Comparison of ENCODE assay signal across 27 cellular contexts in genomic region chr2:239539776-239540100, GRCh38.
"Had no signal": no experiment of that assay in that cellular context is flagged by ENCODE, and none has a peak within 500 bp of the region (broad histone marks: within the 10 kb centered on the region; RNA-seq: fewer than 3 reads in every experiment).

No MANE protein-coding gene starts in this region.

- DNase-seq: dermis blood vessel endothelial cell; effector memory CD4-positive, alpha-beta T cell; foreskin keratinocyte; hypothalamus; immature natural killer cell; islet precursor cell; mesenchymal stem cell; naive B cell; nephron progenitor cell; nucleus accumbens; retina; stimulated activated CD4-positive, alpha-beta T cell treated with anti-CD3 and anti-CD28 coated beads, Interleukin-15, amount 100 ng/mL, for 24 hours; stimulated activated CD4-positive, alpha-beta T cell treated with anti-CD3 and anti-CD28 coated beads, Interleukin-2, amount 100 ng/mL, for 48 hours; stimulated activated naive B cell treated with anti-CD40 and anti-IgM and Interleukin-4, amounts not matched to agents 10 μg/mL and 1 μg/mL and 100 μg/mL, for 72 hours; upper lobe of left lung; uterus had no signal

- H3K4me3 ChIP-seq: coronary artery, esophagus muscularis mucosa, heart right ventricle, mucosa of descending colon, right lobe of liver, thoracic aorta, tibial nerve, upper lobe of left lung, uterus had no signal

- FAIRE-seq: endothelial cell of umbilical vein had no signal

- H3K9me3 ChIP-seq: mucosa of descending colon, right lobe of liver, thoracic aorta, uterus had no signal

- H3K9me3 Mint-ChIP-seq: central memory CD8-positive, alpha-beta T cell; immature natural killer cell; stimulated activated naive CD8-positive, alpha-beta T cell treated with anti-CD3 and anti-CD28 coated beads, Interleukin-15, Interleukin-2, amounts not matched to agents 100 ng/mL and 50 ng/mL, for 24 hours had no signal

- H3K36me3 ChIP-seq: esophagus muscularis mucosa, heart right ventricle, right lobe of liver, thoracic aorta, tibial nerve, upper lobe of left lung, uterus had no signal

- H3K27me3 ChIP-seq: esophagus muscularis mucosa, foreskin keratinocyte, right lobe of liver, tibial nerve, upper lobe of left lung, uterus had no signal

- H3K4me1 ChIP-seq: foreskin keratinocyte, heart right ventricle, right lobe of liver, upper lobe of left lung, uterus had no signal

- H3K4me1 Mint-ChIP-seq: naive B cell; stimulated activated naive B cell treated with anti-CD40 and anti-IgM and Interleukin-4, amounts not matched to agents 10 μg/mL and 1 μg/mL and 100 μg/mL, for 72 hours had no signal

- H3K4me3 Mint-ChIP-seq: central memory CD8-positive, alpha-beta T cell; immature natural killer cell; mesothelial cell of epicardium; naive B cell; nephron progenitor cell; stimulated activated naive B cell treated with anti-CD40 and anti-IgM and Interleukin-4, amounts not matched to agents 10 μg/mL and 1 μg/mL and 100 μg/mL, for 72 hours; stimulated activated naive CD8-positive, alpha-beta T cell treated with anti-CD3 and anti-CD28 coated beads, Interleukin-15, Interleukin-2, amounts not matched to agents 100 ng/mL and 50 ng/mL, for 24 hours had no signal

- H3K27ac Mint-ChIP-seq: immature natural killer cell; mesothelial cell of epicardium; nephron progenitor cell; stimulated activated naive B cell treated with anti-CD40 and anti-IgM and Interleukin-4, amounts not matched to agents 10 μg/mL and 1 μg/mL and 100 μg/mL, for 72 hours; stimulated activated naive CD8-positive, alpha-beta T cell treated with anti-CD3 and anti-CD28 coated beads, Interleukin-15, Interleukin-2, amounts not matched to agents 100 ng/mL and 50 ng/mL, for 24 hours had no signal

- H3K36me3 Mint-ChIP-seq: immature natural killer cell, mesothelial cell of epicardium had no signal

- ATAC-seq: foreskin keratinocyte; mucosa of descending colon; right lobe of liver; stimulated activated naive B cell treated with anti-CD40 and anti-IgM and Interleukin-4, amounts not matched to agents 10 μg/mL and 1 μg/mL and 100 μg/mL, for 72 hours had no signal

- H3K27ac ChIP-seq: coronary artery, esophagus muscularis mucosa, foreskin keratinocyte, heart right ventricle, right lobe of liver, thoracic aorta, tibial nerve, upper lobe of left lung, uterus had no signal
